Comparison of ENCODE assay signal across 15 cellular contexts in genomic region chr12:113439301-113439597, GRCh38. TPM values are rescaled to one million over a fixed set of nuclear protein-coding genes. Genes with fewer than 3 reads are reported as not detected.
"Had no signal": no experiment of that assay in that cellular context is flagged by ENCODE, and none has a peak within 500 bp of the region (broad histone marks: within the 10 kb centered on the region; RNA-seq: fewer than 3 reads in every experiment).

No MANE protein-coding gene starts in this region.

- H3K9me3 ChIP-seq: MG63 had no signal

- DNase-seq: MM.1S, MV-4-11, NCI-H1048, NCI-H1092, NCI-H1417 treated with DMSO at 0.1 percent for 48 hours, NCI-H1436 treated with DMSO at 0.1 percent for 48 hours, NCI-H187 treated with DMSO at 0.1 percent for 48 hours, NCI-H2029 treated with DMSO at 0.1 percent for 48 hours, NCI-H2081 treated with DMSO at 0.1 percent for 48 hours, NCI-H226, NCI-H446 treated with DMSO at 0.1 percent for 48 hours, NCI-H524 treated with DMSO at 0.1 percent for 48 hours had no signal

- H3K36me3 ChIP-seq: MG63 had no signal

- H3K4me3 ChIP-seq: MG63 had no signal

RNA-seq across cellular contexts. Expression of gene LHX5, which starts 32.4 kb away (rescaled TPM):
- total RNA-seq: LHCN-M2, MCF 10A had no signal

RNA-seq across cellular contexts. Expression of gene SDS, which starts 35.6 kb away (rescaled TPM):
- total RNA-seq: LHCN-M2, MCF 10A had no signal
